17 cellular contexts compared by ENCODE assay signal in genomic region chr2:21333249-21333648, GRCh38.
DNase-seq lines count a peak whose midpoint lies in the region; TF ChIP-seq lines count a peak whose summit lies in the region.
"Had no signal": no experiment of that assay in that cellular context is flagged by ENCODE, and none has a peak within 500 bp of the region (broad histone marks: within the 10 kb centered on the region; RNA-seq: fewer than 3 reads in every experiment).

No MANE protein-coding gene starts in this region.

- H3K27ac ChIP-seq in neuronal stem cell (replicated peaks; ENCODE audit: low read length) (no peak overlapping the region), testis (no peak overlapping the region)
- H3K27ac ChIP-seq: SJCRH30 had no signal

- no peak overlapping the region for H2BK15ac ChIP-seq in neuronal stem cell (ENCODE audit: low read length)

- no peaks in the 10 kb centered on the region for H3K79me1 ChIP-seq in neuronal stem cell (ENCODE audit: low read depth, low read length)

- no peak overlapping the region for H4K8ac ChIP-seq in neuronal stem cell (ENCODE audit: low read depth, low read length)

- H3K36me3 Mint-ChIP-seq in neural crest cell (ENCODE audit: low read depth), result peaks cover 6% of the 10 kb centered on the region
- H3K36me3 Mint-ChIP-seq: CD14-positive monocyte had no signal

- TF ChIP-seq CTCF in neural crest cell (conservative IDR thresholded peaks at IDR 0.05), result no peak
- no peak for TF ChIP-seq CTCF in testis (IDR thresholded peaks at IDR 0.05)

- H3K4me3 Mint-ChIP-seq in neural crest cell, result no peak overlapping the region
- H3K4me3 Mint-ChIP-seq: CD14-positive monocyte, IgD-negative memory B cell had no signal

- H3K14ac ChIP-seq in neuronal stem cell (ENCODE audit: low read length), result no peak overlapping the region

- WGBS in neuronal stem cell (ENCODE audit: extremely low coverage in 2 of 2, insufficient read length in 2 of 2, insufficient replicate concordance in 1 of 2), 2 donors, result no CpG with 5 or more reads among the region's 5 CpGs
- 64 to 67% methylated on average over 5 of the region's 5 CpGs for WGBS in testis, 2 donors

- H3K27me3 ChIP-seq in endocrine pancreas (ENCODE audit: control insufficient read depth, insufficient read depth, low read length), result no peaks in the 10 kb centered on the region
- H3K27me3 ChIP-seq in neuronal stem cell (ENCODE audit: control insufficient read depth in 3 of 3, insufficient read depth in 3 of 3, low read depth in 1 of 3, low read length in 3 of 3), result no peaks in the 10 kb centered on the region
- H3K27me3 ChIP-seq in testis, result no peaks in the 10 kb centered on the region
- H3K27me3 ChIP-seq: SJCRH30 had no signal

- no peak overlapping the region for H2BK12ac ChIP-seq in neuronal stem cell (ENCODE audit: low read length)

- no peak overlapping the region for H2BK120ac ChIP-seq in neuronal stem cell (ENCODE audit: low read depth, low read length)

- H3K9me3 Mint-ChIP-seq in neural crest cell, result peaks cover 6% of the 10 kb centered on the region

- TF ChIP-seq POLR2A in testis (IDR thresholded peaks at IDR 0.05), result no peak

- no peaks in the 10 kb centered on the region for H3K36me3 ChIP-seq in endocrine pancreas (ENCODE audit: control insufficient read depth, insufficient read depth, low read length)
- no peaks in the 10 kb centered on the region for H3K36me3 ChIP-seq in neuronal stem cell (replicated peaks in 1 of 2; ENCODE audit: control insufficient read depth in 2 of 2, insufficient read depth in 2 of 2, low read length in 2 of 2)
- H3K36me3 ChIP-seq in testis (ENCODE audit: low read depth, missing control alignments), result no peaks in the 10 kb centered on the region
- H3K36me3 ChIP-seq: SJCRH30 had no signal

- POLR2A ChIA-PET in HEK293T (lab: Yijun Ruan, JAX), result no interaction called here

- H3K27me3 Mint-ChIP-seq in neural crest cell (ENCODE audit: low read depth), result peaks cover under 1% of the 10 kb centered on the region
- H3K27me3 Mint-ChIP-seq: IgD-negative memory B cell had no signal

- H2AFZ ChIP-seq in neuronal stem cell (ENCODE audit: low read length), result no peak overlapping the region

- DNase-seq in NCI-H2171 (lab: John Stamatoyannopoulos, UW) (peak; percentile 24), NCI-H2227 treated with DMSO at 0.1 percent for 48 hours (lab: John Stamatoyannopoulos, UW) (peak; percentile 27), neural crest cell (ENCODE audit: low read depth, low spot score) (no peak), neuronal stem cell (ENCODE audit: low spot score) (no peak), testis (no peak), HEK293T (ENCODE audit: extremely low spot score) (no peak)
- DNase-seq: ACHN, AML-193, MV-4-11, NCI-H1417 treated with DMSO at 0.1 percent for 48 hours, NCI-H1930, NCI-H510A treated with DMSO at 0.1 percent for 48 hours, RPMI8226, SJCRH30 had no signal

- peaks cover 16% of the 10 kb centered on the region for H3K4me1 ChIP-seq in endocrine pancreas (ENCODE audit: control insufficient read depth, insufficient read depth, low read length)
- no peaks in the 10 kb centered on the region for H3K4me1 ChIP-seq in neuronal stem cell (ENCODE audit: control insufficient read depth in 2 of 2, insufficient read depth in 1 of 2, low read depth in 1 of 2, low read length in 2 of 2)
- no peaks in the 10 kb centered on the region for H3K4me1 ChIP-seq in testis
- H3K4me1 ChIP-seq: SJCRH30 had no signal

- no peak overlapping the region for H3K23ac ChIP-seq in neuronal stem cell (ENCODE audit: low read depth, low read length, poor library complexity)

- H4K91ac ChIP-seq in neuronal stem cell (ENCODE audit: low read depth, low read length, poor library complexity), result no peak overlapping the region

- intact Hi-C loops in testis (cut with DNase I; ENCODE audit: low total_unique reads), result no loop called here

- H2BK5ac ChIP-seq in neuronal stem cell (ENCODE audit: low read length), result no peak overlapping the region

- CTCF ChIA-PET in HEK293T (lab: Yijun Ruan, JAX), result no interaction called here

- H3K9me3 ChIP-seq in endocrine pancreas (ENCODE audit: control insufficient read depth, low read length) (no peaks in the 10 kb centered on the region), neuronal stem cell (replicated peaks in 1 of 2; ENCODE audit: control insufficient read depth in 2 of 2, insufficient read depth in 1 of 2, low read depth in 1 of 2, low read length in 2 of 2) (no peaks in the 10 kb centered on the region), testis (no peaks in the 10 kb centered on the region)

- no peak overlapping the region for H3K18ac ChIP-seq in neuronal stem cell (ENCODE audit: low read length)

- H3K4ac ChIP-seq in neuronal stem cell (ENCODE audit: low read length), result no peak overlapping the region

- peak overlapping the region; percentile 16 for H3K4me3 ChIP-seq in endocrine pancreas (ENCODE audit: control insufficient read depth, insufficient read depth, low read length)
- no peak overlapping the region for H3K4me3 ChIP-seq in neuronal stem cell (ENCODE audit: low read length in 2 of 2)
- H3K4me3 ChIP-seq in testis, result no peak overlapping the region
- H3K4me3 ChIP-seq: SJCRH30 had no signal

- H3K9ac ChIP-seq in endocrine pancreas (ENCODE audit: control insufficient read depth, insufficient read depth, low read length), result no peak overlapping the region
- no peak overlapping the region for H3K9ac ChIP-seq in neuronal stem cell (ENCODE audit: low read depth, low read length, poor library complexity)

- peak overlapping the region; percentile 68 for H3K27ac Mint-ChIP-seq in neural crest cell (ENCODE audit: unreplicated experiment)
- H3K27ac Mint-ChIP-seq: IgD-negative memory B cell had no signal

- no peak overlapping the region for H2AK5ac ChIP-seq in neuronal stem cell (ENCODE audit: low read depth, low read length)

- no peak overlapping the region for H3K4me2 ChIP-seq in neuronal stem cell (ENCODE audit: insufficient read depth, low read length, poor library complexity, severe bottlenecking)

- H3K4me1 Mint-ChIP-seq in neural crest cell, result peaks cover 9% of the 10 kb centered on the region
- H3K4me1 Mint-ChIP-seq: IgD-negative memory B cell had no signal

TF ChIP-seq in HEK293T, 16 proteins besides CTCF, POLR2A, EP300 and RAD21:
- TF ChIP-seq CTBP1 (IDR thresholded peaks at IDR 0.05; ENCODE audit: borderline replicate concordance), result no peak
- TF ChIP-seq BHLHE40 (IDR thresholded peaks at IDR 0.05; ENCODE audit: borderline replicate concordance), result no peak
- no peak for TF ChIP-seq LEF1 (IDR thresholded peaks at IDR 0.05; ENCODE audit: borderline replicate concordance)
- no peak for TF ChIP-seq HDGF (IDR thresholded peaks at IDR 0.05; ENCODE audit: borderline replicate concordance)
- no peak for TF ChIP-seq PKNOX1 (IDR thresholded peaks at IDR 0.05)
- no peak for TF ChIP-seq FOXK2 (IDR thresholded peaks at IDR 0.05)
- no peak for TF ChIP-seq SP1 (IDR thresholded peaks at IDR 0.05)
- TF ChIP-seq SUZ12 (IDR thresholded peaks at IDR 0.05), result no peak
- TF ChIP-seq L3MBTL2 (conservative IDR thresholded peaks at IDR 0.05), result no peak
- TF ChIP-seq ZNF384 (IDR thresholded peaks at IDR 0.05), result no peak
- no peak for TF ChIP-seq TARDBP (IDR thresholded peaks at IDR 0.05)

Comparison
In these comparisons a context has a peak if more than half of its experiments do, and no peak if none do; other contexts are left out.
1. DNase-seq: peak in NCI-H2171 (single experiment) and NCI-H2227 treated with DMSO at 0.1 percent for 48 hours (single experiment); none in neural crest cell (single experiment), neuronal stem cell (single experiment), testis (single experiment) and HEK293T (single experiment).